Comparison of ENCODE assay signal across 1 cellular context in genomic region chr2:121536850-121537557, GRCh38.
TF ChIP-seq lines count a peak whose summit lies in the region.

No MANE protein-coding gene starts in this region.

TF ChIP-seq in K562, 482 proteins besides CTCF, POLR2A, EP300 and RAD21:
- peak; percentile 57 for TF ChIP-seq ZNF384 (IDR thresholded peaks at IDR 0.05; ENCODE audit: low read depth, low read length)
- TF ChIP-seq SMARCB1 (IDR thresholded peaks at IDR 0.05; ENCODE audit: insufficient read length, low read depth): no peak
- TF ChIP-seq SMARCE1 (IDR thresholded peaks at IDR 0.05): 0 out of 2 replicates have a peak, but pooled peaks have one; percentile 27
